8 cellular contexts compared by ENCODE assay signal in the genomic region with DNA sequence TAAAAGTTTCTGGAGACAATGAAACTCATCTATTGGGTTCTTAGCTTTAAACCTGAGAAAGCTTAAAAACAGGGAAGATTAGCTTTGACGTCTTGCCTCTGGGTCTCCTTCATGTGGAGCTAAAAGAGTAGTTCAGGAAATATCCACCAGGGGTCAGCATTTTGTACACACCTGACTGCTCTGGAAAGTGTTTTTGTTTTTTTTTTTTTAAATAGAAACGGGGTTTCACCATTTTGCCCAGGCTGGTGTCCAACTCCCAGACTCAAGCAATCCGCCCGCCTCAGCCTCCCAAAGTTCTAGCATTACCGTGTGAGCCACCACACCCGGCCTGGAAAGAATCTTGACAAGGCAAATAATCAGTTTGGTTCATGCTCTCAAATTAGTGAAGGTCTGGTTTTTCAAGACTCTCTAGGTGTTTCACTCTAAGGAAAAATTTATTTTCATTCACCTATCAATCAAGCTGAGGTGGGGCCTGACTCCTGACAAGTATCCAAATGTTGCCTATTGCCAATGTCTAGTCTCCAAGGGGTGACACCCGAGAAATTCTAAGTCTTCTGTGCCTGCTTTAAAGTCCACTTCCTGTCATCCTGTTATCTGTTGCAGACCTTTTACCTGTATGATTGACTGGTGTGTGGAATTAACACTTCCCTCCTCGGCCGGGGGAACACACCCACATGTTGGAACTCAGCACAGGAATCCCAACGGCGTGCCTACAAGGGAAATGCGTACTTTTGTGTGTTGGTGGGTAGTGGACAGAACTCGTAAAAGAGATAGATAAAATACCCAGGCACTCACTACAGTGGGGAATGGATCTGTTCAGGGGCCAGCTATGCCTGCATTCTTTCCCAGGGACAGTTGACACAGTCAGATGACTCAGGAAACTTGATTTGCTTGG. TPM values are rescaled to one million over a fixed set of nuclear protein-coding genes. Genes with fewer than 3 reads are reported as not detected.
DNase-seq lines count a peak whose midpoint lies in the region; ATAC-seq and TF ChIP-seq lines count a peak whose summit lies in the region.

No MANE protein-coding gene starts in this region.

- H3K27me3 Mint-ChIP-seq in brain (peaks cover 10% of the 10 kb centered on the region), immature natural killer cell (ENCODE audit: low read depth in 3 of 3) (peaks cover 0 to 3% (median 0%) of the 10 kb centered on the region in 3 donors)

- peak overlapping the region; percentile 67 for H3K4me2 ChIP-seq in MM.1S (ENCODE audit: low read depth, low read length)

- H3K27ac Mint-ChIP-seq in brain (no peak overlapping the region), immature natural killer cell (peak overlapping the region in 3 of 6 donors; percentile 36 to 60 (median 37))

- H3K36me3 ChIP-seq in MM.1S (replicated peaks; ENCODE audit: insufficient read depth, low read length): no peaks in the 10 kb centered on the region

- H3K9me3 Mint-ChIP-seq in brain (no peaks in the 10 kb centered on the region), immature natural killer cell (no peaks in the 10 kb centered on the region)

- H3K27me3 ChIP-seq in MM.1S (replicated peaks; ENCODE audit: insufficient read depth, low read length): no peaks in the 10 kb centered on the region

- H3K27ac ChIP-seq in MM.1S (ENCODE audit: low read length): no peak overlapping the region

- H2AFZ ChIP-seq in MM.1S (ENCODE audit: low read length): peak overlapping the region; percentile 67

- no peaks in the 10 kb centered on the region for H3K36me3 Mint-ChIP-seq in brain
- no peaks in the 10 kb centered on the region for H3K36me3 Mint-ChIP-seq in immature natural killer cell

- peak; percentile 57 for ATAC-seq in GM19467 (IDR thresholded peaks at IDR 0.05; ENCODE audit: unreplicated experiment)
- peak; percentile 88 for ATAC-seq in SK-N-SH treated with all-trans-retinoic acid at 6 μM for 48 hours
- no peak for ATAC-seq in GM18873 (IDR thresholded peaks at IDR 0.05; ENCODE audit: low FRiP score, unreplicated experiment)

- no peaks in the 10 kb centered on the region for H4K20me1 ChIP-seq in MM.1S (ENCODE audit: insufficient read depth, low read length)

- no peaks in the 10 kb centered on the region for H3K4me1 Mint-ChIP-seq in brain
- peaks cover 11 to 17% of the 10 kb centered on the region in 2 donors for H3K4me1 Mint-ChIP-seq in immature natural killer cell

- H3K4me3 ChIP-seq in MM.1S (ENCODE audit: low read length): no peak overlapping the region; the same call in 1 of the 2 replicates

- H3F3A ChIP-seq in MM.1S (ENCODE audit: insufficient read depth, low read length): no peaks in the 10 kb centered on the region

- peaks cover 4% of the 10 kb centered on the region for H3K4me1 ChIP-seq in MM.1S (ENCODE audit: low read length)

- H3K9me3 ChIP-seq in MM.1S (replicated peaks; ENCODE audit: insufficient read depth, low read length): no peaks in the 10 kb centered on the region

- peak; percentile 71 for TF ChIP-seq CTCF in MM.1S (IDR thresholded peaks at IDR 0.05; ENCODE audit: low read length)
- peak; percentile 75 to 80 for TF ChIP-seq CTCF in brain (conservative IDR thresholded peaks at IDR 0.05)

- no peaks in the 10 kb centered on the region for H3K79me2 ChIP-seq in MM.1S (ENCODE audit: low read length)

- H3K9me2 ChIP-seq in MM.1S (replicated peaks; ENCODE audit: insufficient read depth, low read length): no peaks in the 10 kb centered on the region

- H3K4me3 Mint-ChIP-seq in brain (no peak overlapping the region), immature natural killer cell (peak overlapping the region; percentile 13 to 58 (median 33))

- peak; percentile 58 for DNase-seq in D341Med (ENCODE audit: low spot score)
- peak; percentile 85 for DNase-seq in MM.1S
- peak; percentile 72 to 76 (median 74) for DNase-seq in immature natural killer cell
- peak; percentile 75 for DNase-seq in stimulated activated CD4-positive, alpha-beta T cell treated with anti-CD3 and anti-CD28 coated beads, Interleukin-4, amount 100 ng/mL, for 24 hours

- H3K9ac ChIP-seq in MM.1S (ENCODE audit: low read length): no peak overlapping the region; the same call in 1 of the 2 replicates

TF ChIP-seq in SK-N-SH treated with all-trans-retinoic acid at 6 μM for 48 hours, 23 proteins besides CTCF, POLR2A, EP300 and RAD21:
- TF ChIP-seq ZNF8 (CRISPR knock-in tag; IDR thresholded peaks at IDR 0.05) (no peak), ZNF70 (CRISPR knock-in tag; IDR thresholded peaks at IDR 0.05) (no peak), ZFP3 (CRISPR knock-in tag; IDR thresholded peaks at IDR 0.05) (no peak), BACH2 (CRISPR knock-in tag; IDR thresholded peaks at IDR 0.05; ENCODE audit: borderline replicate concordance) (no peak), TOX (CRISPR knock-in tag; IDR thresholded peaks at IDR 0.05; ENCODE audit: borderline replicate concordance) (no peak), OSR1 (CRISPR knock-in tag; IDR thresholded peaks at IDR 0.05) (no peak), RARB (CRISPR knock-in tag; IDR thresholded peaks at IDR 0.05) (no peak), ARNTL (CRISPR knock-in tag; IDR thresholded peaks at IDR 0.05; ENCODE audit: borderline replicate concordance, low read depth) (no peak), ZC3H10 (CRISPR knock-in tag; IDR thresholded peaks at IDR 0.05) (no peak), CSDC2 (CRISPR knock-in tag; IDR thresholded peaks at IDR 0.05) (no peak), SNAI2 (CRISPR knock-in tag; IDR thresholded peaks at IDR 0.05) (no peak), TCF4 (CRISPR knock-in tag; IDR thresholded peaks at IDR 0.05; ENCODE audit: borderline replicate concordance) (no peak)
- TF ChIP-seq, protein P1, sequence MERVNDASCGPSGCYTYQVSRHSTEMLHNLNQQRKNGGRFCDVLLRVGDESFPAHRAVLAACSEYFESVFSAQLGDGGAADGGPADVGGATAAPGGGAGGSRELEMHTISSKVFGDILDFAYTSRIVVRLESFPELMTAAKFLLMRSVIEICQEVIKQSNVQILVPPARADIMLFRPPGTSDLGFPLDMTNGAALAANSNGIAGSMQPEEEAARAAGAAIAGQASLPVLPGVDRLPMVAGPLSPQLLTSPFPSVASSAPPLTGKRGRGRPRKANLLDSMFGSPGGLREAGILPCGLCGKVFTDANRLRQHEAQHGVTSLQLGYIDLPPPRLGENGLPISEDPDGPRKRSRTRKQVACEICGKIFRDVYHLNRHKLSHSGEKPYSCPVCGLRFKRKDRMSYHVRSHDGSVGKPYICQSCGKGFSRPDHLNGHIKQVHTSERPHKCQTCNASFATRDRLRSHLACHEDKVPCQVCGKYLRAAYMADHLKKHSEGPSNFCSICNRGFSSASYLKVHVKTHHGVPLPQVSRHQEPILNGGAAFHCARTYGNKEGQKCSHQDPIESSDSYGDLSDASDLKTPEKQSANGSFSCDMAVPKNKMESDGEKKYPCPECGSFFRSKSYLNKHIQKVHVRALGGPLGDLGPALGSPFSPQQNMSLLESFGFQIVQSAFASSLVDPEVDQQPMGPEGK (CRISPR knock-in tag; IDR thresholded peaks at IDR 0.05; ENCODE audit: borderline replicate concordance): no peak
- TF ChIP-seq, protein P2, sequence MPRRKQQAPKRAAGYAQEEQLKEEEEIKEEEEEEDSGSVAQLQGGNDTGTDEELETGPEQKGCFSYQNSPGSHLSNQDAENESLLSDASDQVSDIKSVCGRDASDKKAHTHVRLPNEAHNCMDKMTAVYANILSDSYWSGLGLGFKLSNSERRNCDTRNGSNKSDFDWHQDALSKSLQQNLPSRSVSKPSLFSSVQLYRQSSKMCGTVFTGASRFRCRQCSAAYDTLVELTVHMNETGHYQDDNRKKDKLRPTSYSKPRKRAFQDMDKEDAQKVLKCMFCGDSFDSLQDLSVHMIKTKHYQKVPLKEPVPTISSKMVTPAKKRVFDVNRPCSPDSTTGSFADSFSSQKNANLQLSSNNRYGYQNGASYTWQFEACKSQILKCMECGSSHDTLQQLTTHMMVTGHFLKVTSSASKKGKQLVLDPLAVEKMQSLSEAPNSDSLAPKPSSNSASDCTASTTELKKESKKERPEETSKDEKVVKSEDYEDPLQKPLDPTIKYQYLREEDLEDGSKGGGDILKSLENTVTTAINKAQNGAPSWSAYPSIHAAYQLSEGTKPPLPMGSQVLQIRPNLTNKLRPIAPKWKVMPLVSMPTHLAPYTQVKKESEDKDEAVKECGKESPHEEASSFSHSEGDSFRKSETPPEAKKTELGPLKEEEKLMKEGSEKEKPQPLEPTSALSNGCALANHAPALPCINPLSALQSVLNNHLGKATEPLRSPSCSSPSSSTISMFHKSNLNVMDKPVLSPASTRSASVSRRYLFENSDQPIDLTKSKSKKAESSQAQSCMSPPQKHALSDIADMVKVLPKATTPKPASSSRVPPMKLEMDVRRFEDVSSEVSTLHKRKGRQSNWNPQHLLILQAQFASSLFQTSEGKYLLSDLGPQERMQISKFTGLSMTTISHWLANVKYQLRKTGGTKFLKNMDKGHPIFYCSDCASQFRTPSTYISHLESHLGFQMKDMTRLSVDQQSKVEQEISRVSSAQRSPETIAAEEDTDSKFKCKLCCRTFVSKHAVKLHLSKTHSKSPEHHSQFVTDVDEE (CRISPR knock-in tag; IDR thresholded peaks at IDR 0.05): no peak

RNA-seq across cellular contexts. Expression of a gene that starts 11.3 kb away (rescaled TPM):
- polyA plus RNA-seq in brain (ENCODE audit: insufficient read depth, low read depth, low replicate concordance): not detected
- polyA plus RNA-seq in immature natural killer cell: 1 to 10 TPM in 2 of 3 donors, under 1 TPM in 1; 0.44 to 2.3 (median 1.9) TPM

RNA-seq across cellular contexts. Expression of a gene that starts 35.1 kb away (rescaled TPM):
- polyA plus RNA-seq in brain (ENCODE audit: insufficient read depth, low read depth, low replicate concordance) (5.5 TPM), immature natural killer cell (10 to 100 TPM; 17.0 to 72.3 (median 20.6) TPM)

Comparison
In these comparisons a context has a peak if more than half of its experiments do, and no peak if none do; other contexts are left out.
1. H3K4me3 Mint-ChIP-seq: peak in immature natural killer cell (5 of 5); none in brain (0 of 5).
2. Peak in every context shown above with its lines, with median percentiles within 50 percentile points of each other: DNase-seq.